Comparison of ENCODE assay signal across 1 cellular context in the genomic region with DNA sequence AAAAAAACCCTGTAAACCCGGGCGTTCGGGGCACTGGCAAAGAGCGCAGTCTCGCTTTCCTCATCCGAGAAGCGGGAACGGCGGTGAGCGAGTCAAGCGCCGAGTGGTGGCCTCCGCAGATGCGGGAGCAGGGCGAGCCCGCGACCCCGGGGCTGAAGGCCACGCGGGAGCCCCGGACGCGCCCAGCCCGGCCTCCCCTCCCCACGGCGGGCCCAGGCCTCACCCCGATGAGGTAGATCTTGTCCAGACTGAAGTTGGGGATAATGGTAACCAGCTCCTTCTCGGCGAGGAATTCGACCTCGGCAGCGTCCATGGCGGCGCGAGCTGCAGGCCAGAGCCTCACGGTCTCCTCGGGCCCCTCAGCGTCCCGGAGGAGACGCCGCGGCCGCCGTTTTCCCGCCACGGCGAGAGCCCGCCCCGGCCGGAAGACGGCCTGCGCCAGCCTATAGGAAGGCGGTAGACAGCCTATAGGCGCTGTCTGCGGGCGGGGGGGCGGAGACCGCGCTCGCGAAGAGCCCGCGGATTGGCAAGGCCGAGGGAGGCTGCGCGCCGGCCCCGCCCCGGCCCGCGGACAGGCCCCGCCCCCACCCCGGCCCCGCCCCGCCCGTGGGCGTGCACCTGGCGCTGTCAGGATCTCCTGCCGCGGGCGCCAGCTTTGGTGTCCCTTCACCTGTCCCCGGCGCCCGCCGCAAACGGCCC.
TF ChIP-seq lines count a peak whose summit lies in the region.

A gene (minus strand): TSS at position 369 of the 699 bp plus-strand sequence. CDS start 56 bp downstream, at position 313.

TF ChIP-seq in HepG2, 621 proteins besides CTCF, POLR2A, EP300 and RAD21 (continued from another document and continues in another):
- TF ChIP-seq MBNL3 (CRISPR knock-in tag; conservative IDR thresholded peaks at IDR 0.05) (no peak), ZNF775 (CRISPR knock-in tag; IDR thresholded peaks at IDR 0.05; ENCODE audit: borderline replicate concordance) (no peak), FOXK2 (IDR thresholded peaks at IDR 0.05) (no peak), SRSF1 (optimal IDR thresholded peaks at IDR 0.05; ENCODE audit: low read depth, low read length) (no peak), ZNF607 (CRISPR knock-in tag; IDR thresholded peaks at IDR 0.05; ENCODE audit: borderline replicate concordance) (0 out of 2 replicates have a peak, but pooled peaks have one; percentile 71), ZNF30 (CRISPR knock-in tag; IDR thresholded peaks at IDR 0.05) (0 out of 2 replicates have a peak, but pooled peaks have one; percentile 57), PITX1 (CRISPR knock-in tag; IDR thresholded peaks at IDR 0.05) (peak; percentile 23; the same call in 1 of the 2 replicates), SKI (IDR thresholded peaks at IDR 0.05; ENCODE audit: partially characterized antibody) (no peak), SATB2 (CRISPR knock-in tag; IDR thresholded peaks at IDR 0.05) (no peak), ATF7 (IDR thresholded peaks at IDR 0.05) (no peak), ATF7 (CRISPR knock-in tag; IDR thresholded peaks at IDR 0.05) (no peak), MBD4 (IDR thresholded peaks at IDR 0.05; ENCODE audit: borderline replicate concordance, low read length) (no peak), MED8 (CRISPR knock-in tag; IDR thresholded peaks at IDR 0.05; ENCODE audit: insufficient replicate concordance) (peak; percentile 54), ZNF781 (CRISPR knock-in tag; IDR thresholded peaks at IDR 0.05; ENCODE audit: borderline replicate concordance, not compliant biosample characterization) (peak; percentile 44), BRCA1 (CRISPR knock-in tag; IDR thresholded peaks at IDR 0.05) (peak; percentile 50; the same call in 1 of the 2 replicates), TBL1XR1 (IDR thresholded peaks at IDR 0.05; ENCODE audit: borderline replicate concordance, low read length, partially characterized antibody) (no peak), ZNF451 (CRISPR knock-in tag; IDR thresholded peaks at IDR 0.05) (no peak), MXI1 (IDR thresholded peaks at IDR 0.05; ENCODE audit: borderline replicate concordance, low read depth, low read length) (peak; percentile 65; the same call in 1 of the 3 replicates), ZNF619 (CRISPR knock-in tag; IDR thresholded peaks at IDR 0.05) (peak; percentile 70; the same call in 1 of the 2 replicates), SRY (CRISPR knock-in tag; IDR thresholded peaks at IDR 0.05) (peak; percentile 89), ZNF7 (CRISPR knock-in tag; IDR thresholded peaks at IDR 0.05) (no peak), ARNT (IDR thresholded peaks at IDR 0.05) (no peak), ZNF326 (CRISPR knock-in tag; IDR thresholded peaks at IDR 0.05; ENCODE audit: borderline replicate concordance) (no peak), FLYWCH1 (CRISPR knock-in tag; IDR thresholded peaks at IDR 0.05) (peak; percentile 57; the same call in 1 of the 2 replicates), XBP1 (CRISPR knock-in tag; IDR thresholded peaks at IDR 0.05) (no peak), NR3C1 (CRISPR knock-in tag; IDR thresholded peaks at IDR 0.05) (no peak), NFE2L2 (IDR thresholded peaks at IDR 0.05; ENCODE audit: low read length) (no peak), WIZ (CRISPR knock-in tag; IDR thresholded peaks at IDR 0.05) (peak; percentile 49; the same call in 1 of the 2 replicates), ZNF564 (CRISPR knock-in tag; IDR thresholded peaks at IDR 0.05) (0 out of 2 replicates have a peak, but pooled peaks have one; percentile 40), NFYB (CRISPR knock-in tag; IDR thresholded peaks at IDR 0.05) (peak; percentile 94), ZNF546 (CRISPR knock-in tag; conservative IDR thresholded peaks at IDR 0.05) (peak; percentile 71; the same call in 1 of the 2 replicates), ZNF850 (CRISPR knock-in tag; conservative IDR thresholded peaks at IDR 0.05) (no peak), ZNF879 (CRISPR knock-in tag; IDR thresholded peaks at IDR 0.05) (no peak)
- TF ChIP-seq, protein P1, sequence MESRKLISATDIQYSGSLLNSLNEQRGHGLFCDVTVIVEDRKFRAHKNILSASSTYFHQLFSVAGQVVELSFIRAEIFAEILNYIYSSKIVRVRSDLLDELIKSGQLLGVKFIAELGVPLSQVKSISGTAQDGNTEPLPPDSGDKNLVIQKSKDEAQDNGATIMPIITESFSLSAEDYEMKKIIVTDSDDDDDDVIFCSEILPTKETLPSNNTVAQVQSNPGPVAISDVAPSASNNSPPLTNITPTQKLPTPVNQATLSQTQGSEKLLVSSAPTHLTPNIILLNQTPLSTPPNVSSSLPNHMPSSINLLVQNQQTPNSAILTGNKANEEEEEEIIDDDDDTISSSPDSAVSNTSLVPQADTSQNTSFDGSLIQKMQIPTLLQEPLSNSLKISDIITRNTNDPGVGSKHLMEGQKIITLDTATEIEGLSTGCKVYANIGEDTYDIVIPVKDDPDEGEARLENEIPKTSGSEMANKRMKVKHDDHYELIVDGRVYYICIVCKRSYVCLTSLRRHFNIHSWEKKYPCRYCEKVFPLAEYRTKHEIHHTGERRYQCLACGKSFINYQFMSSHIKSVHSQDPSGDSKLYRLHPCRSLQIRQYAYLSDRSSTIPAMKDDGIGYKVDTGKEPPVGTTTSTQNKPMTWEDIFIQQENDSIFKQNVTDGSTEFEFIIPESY (CRISPR knock-in tag; IDR thresholded peaks at IDR 0.05): no peak; the same call in 1 of the 2 replicates
- TF ChIP-seq, protein P2, sequence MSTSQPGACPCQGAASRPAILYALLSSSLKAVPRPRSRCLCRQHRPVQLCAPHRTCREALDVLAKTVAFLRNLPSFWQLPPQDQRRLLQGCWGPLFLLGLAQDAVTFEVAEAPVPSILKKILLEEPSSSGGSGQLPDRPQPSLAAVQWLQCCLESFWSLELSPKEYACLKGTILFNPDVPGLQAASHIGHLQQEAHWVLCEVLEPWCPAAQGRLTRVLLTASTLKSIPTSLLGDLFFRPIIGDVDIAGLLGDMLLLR (CRISPR knock-in tag; IDR thresholded peaks at IDR 0.05): peak; percentile 90; the same call in 1 of the 2 replicates
- TF ChIP-seq, protein P3, sequence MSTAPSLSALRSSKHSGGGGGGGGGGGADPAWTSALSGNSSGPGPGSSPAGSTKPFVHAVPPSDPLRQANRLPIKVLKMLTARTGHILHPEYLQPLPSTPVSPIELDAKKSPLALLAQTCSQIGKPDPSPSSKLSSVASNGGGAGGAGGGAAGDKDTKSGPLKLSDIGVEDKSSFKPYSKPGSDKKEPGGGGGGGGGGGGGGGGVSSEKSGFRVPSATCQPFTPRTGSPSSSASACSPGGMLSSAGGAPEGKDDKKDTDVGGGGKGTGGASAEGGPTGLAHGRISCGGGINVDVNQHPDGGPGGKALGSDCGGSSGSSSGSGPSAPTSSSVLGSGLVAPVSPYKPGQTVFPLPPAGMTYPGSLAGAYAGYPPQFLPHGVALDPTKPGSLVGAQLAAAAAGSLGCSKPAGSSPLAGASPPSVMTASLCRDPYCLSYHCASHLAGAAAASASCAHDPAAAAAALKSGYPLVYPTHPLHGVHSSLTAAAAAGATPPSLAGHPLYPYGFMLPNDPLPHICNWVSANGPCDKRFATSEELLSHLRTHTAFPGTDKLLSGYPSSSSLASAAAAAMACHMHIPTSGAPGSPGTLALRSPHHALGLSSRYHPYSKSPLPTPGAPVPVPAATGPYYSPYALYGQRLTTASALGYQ (CRISPR knock-in tag; IDR thresholded peaks at IDR 0.05): peak; percentile 70; the same call in 1 of the 2 replicates
- TF ChIP-seq, protein P4, sequence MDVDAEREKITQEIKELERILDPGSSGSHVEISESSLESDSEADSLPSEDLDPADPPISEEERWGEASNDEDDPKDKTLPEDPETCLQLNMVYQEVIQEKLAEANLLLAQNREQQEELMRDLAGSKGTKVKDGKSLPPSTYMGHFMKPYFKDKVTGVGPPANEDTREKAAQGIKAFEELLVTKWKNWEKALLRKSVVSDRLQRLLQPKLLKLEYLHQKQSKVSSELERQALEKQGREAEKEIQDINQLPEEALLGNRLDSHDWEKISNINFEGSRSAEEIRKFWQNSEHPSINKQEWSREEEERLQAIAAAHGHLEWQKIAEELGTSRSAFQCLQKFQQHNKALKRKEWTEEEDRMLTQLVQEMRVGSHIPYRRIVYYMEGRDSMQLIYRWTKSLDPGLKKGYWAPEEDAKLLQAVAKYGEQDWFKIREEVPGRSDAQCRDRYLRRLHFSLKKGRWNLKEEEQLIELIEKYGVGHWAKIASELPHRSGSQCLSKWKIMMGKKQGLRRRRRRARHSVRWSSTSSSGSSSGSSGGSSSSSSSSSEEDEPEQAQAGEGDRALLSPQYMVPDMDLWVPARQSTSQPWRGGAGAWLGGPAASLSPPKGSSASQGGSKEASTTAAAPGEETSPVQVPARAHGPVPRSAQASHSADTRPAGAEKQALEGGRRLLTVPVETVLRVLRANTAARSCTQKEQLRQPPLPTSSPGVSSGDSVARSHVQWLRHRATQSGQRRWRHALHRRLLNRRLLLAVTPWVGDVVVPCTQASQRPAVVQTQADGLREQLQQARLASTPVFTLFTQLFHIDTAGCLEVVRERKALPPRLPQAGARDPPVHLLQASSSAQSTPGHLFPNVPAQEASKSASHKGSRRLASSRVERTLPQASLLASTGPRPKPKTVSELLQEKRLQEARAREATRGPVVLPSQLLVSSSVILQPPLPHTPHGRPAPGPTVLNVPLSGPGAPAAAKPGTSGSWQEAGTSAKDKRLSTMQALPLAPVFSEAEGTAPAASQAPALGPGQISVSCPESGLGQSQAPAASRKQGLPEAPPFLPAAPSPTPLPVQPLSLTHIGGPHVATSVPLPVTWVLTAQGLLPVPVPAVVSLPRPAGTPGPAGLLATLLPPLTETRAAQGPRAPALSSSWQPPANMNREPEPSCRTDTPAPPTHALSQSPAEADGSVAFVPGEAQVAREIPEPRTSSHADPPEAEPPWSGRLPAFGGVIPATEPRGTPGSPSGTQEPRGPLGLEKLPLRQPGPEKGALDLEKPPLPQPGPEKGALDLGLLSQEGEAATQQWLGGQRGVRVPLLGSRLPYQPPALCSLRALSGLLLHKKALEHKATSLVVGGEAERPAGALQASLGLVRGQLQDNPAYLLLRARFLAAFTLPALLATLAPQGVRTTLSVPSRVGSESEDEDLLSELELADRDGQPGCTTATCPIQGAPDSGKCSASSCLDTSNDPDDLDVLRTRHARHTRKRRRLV (CRISPR knock-in tag; IDR thresholded peaks at IDR 0.05): no peak
- TF ChIP-seq, protein P5, sequence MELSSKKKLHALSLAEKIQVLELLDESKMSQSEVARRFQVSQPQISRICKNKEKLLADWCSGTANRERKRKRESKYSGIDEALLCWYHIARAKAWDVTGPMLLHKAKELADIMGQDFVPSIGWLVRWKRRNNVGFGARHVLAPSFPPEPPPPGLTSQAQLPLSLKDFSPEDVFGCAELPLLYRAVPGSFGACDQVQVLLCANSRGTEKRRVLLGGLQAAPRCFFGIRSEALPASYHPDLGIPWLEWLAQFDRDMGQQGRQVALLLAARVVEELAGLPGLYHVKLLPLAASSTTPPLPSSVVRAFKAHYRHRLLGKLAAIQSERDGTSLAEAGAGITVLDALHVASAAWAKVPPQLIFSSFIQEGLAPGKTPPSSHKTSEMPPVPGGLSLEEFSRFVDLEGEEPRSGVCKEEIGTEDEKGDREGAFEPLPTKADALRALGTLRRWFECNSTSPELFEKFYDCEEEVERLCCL (CRISPR knock-in tag; IDR thresholded peaks at IDR 0.05; ENCODE audit: borderline replicate concordance): peak; percentile 87
- TF ChIP-seq, protein P6, sequence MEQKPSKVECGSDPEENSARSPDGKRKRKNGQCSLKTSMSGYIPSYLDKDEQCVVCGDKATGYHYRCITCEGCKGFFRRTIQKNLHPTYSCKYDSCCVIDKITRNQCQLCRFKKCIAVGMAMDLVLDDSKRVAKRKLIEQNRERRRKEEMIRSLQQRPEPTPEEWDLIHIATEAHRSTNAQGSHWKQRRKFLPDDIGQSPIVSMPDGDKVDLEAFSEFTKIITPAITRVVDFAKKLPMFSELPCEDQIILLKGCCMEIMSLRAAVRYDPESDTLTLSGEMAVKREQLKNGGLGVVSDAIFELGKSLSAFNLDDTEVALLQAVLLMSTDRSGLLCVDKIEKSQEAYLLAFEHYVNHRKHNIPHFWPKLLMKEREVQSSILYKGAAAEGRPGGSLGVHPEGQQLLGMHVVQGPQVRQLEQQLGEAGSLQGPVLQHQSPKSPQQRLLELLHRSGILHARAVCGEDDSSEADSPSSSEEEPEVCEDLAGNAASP (CRISPR knock-in tag; IDR thresholded peaks at IDR 0.05; ENCODE audit: borderline replicate concordance): peak; percentile 58; the same call in 1 of the 2 replicates
- TF ChIP-seq, protein P7, sequence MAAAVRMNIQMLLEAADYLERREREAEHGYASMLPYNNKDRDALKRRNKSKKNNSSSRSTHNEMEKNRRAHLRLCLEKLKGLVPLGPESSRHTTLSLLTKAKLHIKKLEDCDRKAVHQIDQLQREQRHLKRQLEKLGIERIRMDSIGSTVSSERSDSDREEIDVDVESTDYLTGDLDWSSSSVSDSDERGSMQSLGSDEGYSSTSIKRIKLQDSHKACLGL (CRISPR knock-in tag; IDR thresholded peaks at IDR 0.05): peak; percentile 93
- TF ChIP-seq, protein P8, sequence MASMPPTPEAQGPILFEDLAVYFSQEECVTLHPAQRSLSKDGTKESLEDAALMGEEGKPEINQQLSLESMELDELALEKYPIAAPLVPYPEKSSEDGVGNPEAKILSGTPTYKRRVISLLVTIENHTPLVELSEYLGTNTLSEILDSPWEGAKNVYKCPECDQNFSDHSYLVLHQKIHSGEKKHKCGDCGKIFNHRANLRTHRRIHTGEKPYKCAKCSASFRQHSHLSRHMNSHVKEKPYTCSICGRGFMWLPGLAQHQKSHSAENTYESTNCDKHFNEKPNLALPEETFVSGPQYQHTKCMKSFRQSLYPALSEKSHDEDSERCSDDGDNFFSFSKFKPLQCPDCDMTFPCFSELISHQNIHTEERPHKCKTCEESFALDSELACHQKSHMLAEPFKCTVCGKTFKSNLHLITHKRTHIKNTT (CRISPR knock-in tag; IDR thresholded peaks at IDR 0.05): no peak
- TF ChIP-seq, protein P9, sequence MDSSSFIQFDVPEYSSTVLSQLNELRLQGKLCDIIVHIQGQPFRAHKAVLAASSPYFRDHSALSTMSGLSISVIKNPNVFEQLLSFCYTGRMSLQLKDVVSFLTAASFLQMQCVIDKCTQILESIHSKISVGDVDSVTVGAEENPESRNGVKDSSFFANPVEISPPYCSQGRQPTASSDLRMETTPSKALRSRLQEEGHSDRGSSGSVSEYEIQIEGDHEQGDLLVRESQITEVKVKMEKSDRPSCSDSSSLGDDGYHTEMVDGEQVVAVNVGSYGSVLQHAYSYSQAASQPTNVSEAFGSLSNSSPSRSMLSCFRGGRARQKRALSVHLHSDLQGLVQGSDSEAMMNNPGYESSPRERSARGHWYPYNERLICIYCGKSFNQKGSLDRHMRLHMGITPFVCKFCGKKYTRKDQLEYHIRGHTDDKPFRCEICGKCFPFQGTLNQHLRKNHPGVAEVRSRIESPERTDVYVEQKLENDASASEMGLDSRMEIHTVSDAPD (CRISPR knock-in tag; IDR thresholded peaks at IDR 0.05): no peak
